In genomic region chr15:95557226-95558046, GRCh38 we compare ENCODE assay signal across 8 cellular contexts.
DNase-seq lines count a peak whose midpoint lies in the region; ATAC-seq, FAIRE-seq and TF ChIP-seq lines count a peak whose summit lies in the region.

No MANE protein-coding gene starts in this region.

- no peaks in the 10 kb centered on the region for H3K4me1 Mint-ChIP-seq in CD14-positive monocyte

- H3K4me3 ChIP-seq in GM12865 (ENCODE audit: low read depth, low read length) = no peak overlapping the region
- no peak overlapping the region for H3K4me3 ChIP-seq in NB4 (ENCODE audit: low read depth, low read length)
- H3K4me3 ChIP-seq in esophagus squamous epithelium = no peak overlapping the region

- no peaks in the 10 kb centered on the region for H3K36me3 ChIP-seq in esophagus squamous epithelium

- peaks cover 0 to 3% (median 0%) of the 10 kb centered on the region in 7 donors for H3K9me3 Mint-ChIP-seq in CD14-positive monocyte

- no peak overlapping the region for H3K4me3 Mint-ChIP-seq in CD14-positive monocyte

- no peaks in the 10 kb centered on the region for H3K27me3 ChIP-seq in esophagus squamous epithelium

- intact Hi-C loops in esophagus squamous epithelium (cut with DNase I) (no loop called here), CD14-positive monocyte (cut with micrococcal nuclease) (no loop called here)

- no peaks in the 10 kb centered on the region for H3K9me3 ChIP-seq in esophagus squamous epithelium

- peak; percentile 89 for ATAC-seq in omental fat pad (ENCODE audit: low FRiP score)

- peak; percentile 70 for FAIRE-seq in endometrium (lab: Jason Lieb, UNC)

- DNase-seq in GM12865 (ENCODE audit: low read depth) = peak; percentile 2
- peak; percentile 63 for DNase-seq in NB4 (ENCODE audit: low read depth)
- DNase-seq in omental fat pad (ENCODE audit: low spot score) = no peak
- no peak for DNase-seq in esophagus squamous epithelium (lab: John Stamatoyannopoulos, UW)
- DNase-seq in CD14-positive monocyte (ENCODE audit: low spot score) = no peak
- no peak for DNase-seq in NCI-H1417 treated with DMSO at 0.1 percent for 48 hours (lab: John Stamatoyannopoulos, UW)
- no peak for DNase-seq in NAMALWA (ENCODE audit: low spot score)

- TF ChIP-seq CTCF in GM12865 (IDR thresholded peaks at IDR 0.05; ENCODE audit: insufficient read depth, low read depth, low read length, missing control alignments) (no peak), NB4 (IDR thresholded peaks at IDR 0.05; ENCODE audit: low read depth, low read length) (no peak), omental fat pad (IDR thresholded peaks at IDR 0.05) (no peak), esophagus squamous epithelium (IDR thresholded peaks at IDR 0.05) (no peak), CD14-positive monocyte (IDR thresholded peaks at IDR 0.05) (no peak)

- 51 to 52% methylated on average over 17 of the region's 17 CpGs for WGBS in esophagus squamous epithelium, 2 donors

- H3K36me3 Mint-ChIP-seq in CD14-positive monocyte = no peaks in the 10 kb centered on the region

- H3K27me3 Mint-ChIP-seq in CD14-positive monocyte (ENCODE audit: low read depth in 3 of 3) = peaks cover 0 to 5% (median 2%) of the 10 kb centered on the region in 3 donors

- H3K27ac ChIP-seq in esophagus squamous epithelium = peak overlapping the region in 1 of 4 donors; percentile 3

- TF ChIP-seq POLR2A in NB4 (IDR thresholded peaks at IDR 0.05; ENCODE audit: extremely low read depth, insufficient read length) (no peak), esophagus squamous epithelium (IDR thresholded peaks at IDR 0.05) (no peak)

- no peak overlapping the region for H3K27ac Mint-ChIP-seq in CD14-positive monocyte

- peaks cover 0 to 13% (median 5%) of the 10 kb centered on the region in 3 donors for H3K4me1 ChIP-seq in esophagus squamous epithelium

Comparison
In these comparisons a context has a peak if more than half of its experiments do, and no peak if none do; other contexts are left out.
1. DNase-seq: peak in GM12865 (single experiment) and NB4 (single experiment); none in omental fat pad (single experiment), esophagus squamous epithelium (single experiment), CD14-positive monocyte (single experiment), NCI-H1417 treated with DMSO at 0.1 percent for 48 hours (single experiment) and NAMALWA (single experiment).